Comparison of ENCODE assay signal across 27 cellular contexts in genomic region chr2:104547251-104547650, GRCh38.
"Had no signal": no experiment of that assay in that cellular context is flagged by ENCODE, and none has a peak within 500 bp of the region (broad histone marks: within the 10 kb centered on the region; RNA-seq: fewer than 3 reads in every experiment).

No MANE protein-coding gene starts in this region.

- H3K9me3 ChIP-seq: adrenal gland, colonic mucosa had no signal

- H3K36me3 Mint-ChIP-seq: activated naive CD8-positive, alpha-beta T cell treated with anti-CD3 and anti-CD28 coated beads, Interleukin-2, amount 10 ng/mL, durations not matched to agents 7 days and 5 days; IgD-negative memory B cell; T-cell had no signal

- ATAC-seq: Panc1, Right ventricle myocardium inferior, T-cell had no signal

- H3K27me3 Mint-ChIP-seq: activated CD4-positive, alpha-beta memory T cell treated with anti-CD3 and anti-CD28 coated beads, Interleukin-2, amount 10 ng/mL, durations not matched to agents 7 days and 5 days; IgD-negative memory B cell; T-cell had no signal

- H3K4me3 Mint-ChIP-seq: activated CD4-positive, alpha-beta memory T cell treated with anti-CD3 and anti-CD28 coated beads, Interleukin-2, amount 10 ng/mL, durations not matched to agents 7 days and 5 days; activated naive CD8-positive, alpha-beta T cell treated with anti-CD3 and anti-CD28 coated beads, Interleukin-2, amount 10 ng/mL, durations not matched to agents 7 days and 5 days; IgD-negative memory B cell; T-cell had no signal

- DNase-seq: activated CD4-positive, alpha-beta memory T cell treated with anti-CD3 and anti-CD28 coated beads, Interleukin-2, amount 10 ng/mL, durations not matched to agents 7 days and 5 days; activated CD4-positive, alpha-beta T cell treated with anti-CD3 and anti-CD28 coated beads, Interleukin-2, amount 50 U/mL, for 1 hour; activated CD4-positive, CD25-positive, alpha-beta regulatory T cell; activated CD8-positive, alpha-beta memory T cell treated with anti-CD3 and anti-CD28 coated beads, Interleukin-2, amount 50 U/mL, for 4 hours; activated naive CD4-positive, alpha-beta T cell treated with anti-CD3 and anti-CD28 coated beads, Interleukin-2, amount 50 U/mL, for 16 hours; activated naive CD8-positive, alpha-beta T cell treated with anti-CD3 and anti-CD28 coated beads, Interleukin-2, amount 10 ng/mL, durations not matched to agents 7 days and 5 days; adrenal gland; anterior cingulate cortex; colonic mucosa; KG1; NCI-H1092; NCI-H146; NCI-H187 treated with DMSO at 0.1 percent for 48 hours; NCI-H2081 treated with DMSO at 0.1 percent for 48 hours; NCI-H446; NCI-H774; NK-92 treated with Interleukin-12 subunit alpha and Interleukin-12 subunit beta, amount 100 ng/mL, for 24 hours; OCI-M1; RPMI8226; T-cell; T-helper 2 cell; T1000 had no signal

- H3K4me3 ChIP-seq: adrenal gland, colonic mucosa, SK-N-MC had no signal

- H3K27ac ChIP-seq: adrenal gland, colonic mucosa, SK-N-MC, VCaP had no signal

- H3K27me3 ChIP-seq: adrenal gland, colonic mucosa had no signal

- H3K27ac Mint-ChIP-seq: activated CD4-positive, alpha-beta memory T cell treated with anti-CD3 and anti-CD28 coated beads, Interleukin-2, amount 10 ng/mL, durations not matched to agents 7 days and 5 days; activated naive CD8-positive, alpha-beta T cell treated with anti-CD3 and anti-CD28 coated beads, Interleukin-2, amount 10 ng/mL, durations not matched to agents 7 days and 5 days; IgD-negative memory B cell; T-cell had no signal

- H3K9me3 Mint-ChIP-seq: activated naive CD8-positive, alpha-beta T cell treated with anti-CD3 and anti-CD28 coated beads, Interleukin-2, amount 10 ng/mL, durations not matched to agents 7 days and 5 days had no signal

- H3K36me3 ChIP-seq: adrenal gland, colonic mucosa had no signal

- H3K4me1 Mint-ChIP-seq: activated CD4-positive, alpha-beta memory T cell treated with anti-CD3 and anti-CD28 coated beads, Interleukin-2, amount 10 ng/mL, durations not matched to agents 7 days and 5 days; activated naive CD8-positive, alpha-beta T cell treated with anti-CD3 and anti-CD28 coated beads, Interleukin-2, amount 10 ng/mL, durations not matched to agents 7 days and 5 days; IgD-negative memory B cell; T-cell had no signal

- H3K4me1 ChIP-seq: adrenal gland, colonic mucosa had no signal
